In the genomic region with DNA sequence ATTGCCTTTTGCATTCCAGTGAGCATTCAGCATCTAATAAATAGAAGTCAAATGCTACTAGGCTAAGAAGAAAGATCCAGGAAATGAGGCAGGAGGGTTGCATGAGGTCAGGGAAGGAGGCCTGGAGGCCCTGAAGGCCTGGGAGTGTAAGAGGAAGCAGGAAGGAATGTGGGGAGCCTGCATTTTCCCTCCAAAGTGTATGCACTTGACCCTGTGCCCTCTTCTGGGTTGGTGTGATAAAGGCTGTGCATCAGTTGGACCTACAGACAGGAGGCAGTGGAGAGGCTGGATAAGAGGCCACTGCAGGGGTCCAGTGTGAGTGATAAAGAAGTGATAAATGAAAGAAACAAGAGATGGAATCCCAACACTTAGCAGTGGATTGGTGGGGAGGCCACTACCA, we compare ENCODE assay signal across 25 cellular contexts. TPM values are rescaled to one million over a fixed set of nuclear protein-coding genes. Genes with fewer than 3 reads are reported as not detected.
DNase-seq lines count a peak whose midpoint lies in the region; FAIRE-seq and TF ChIP-seq lines count a peak whose summit lies in the region.
"Had no signal": no experiment of that assay in that cellular context is flagged by ENCODE, and none has a peak within 500 bp of the region (broad histone marks: within the 10 kb centered on the region; RNA-seq: fewer than 3 reads in every experiment).

No MANE protein-coding gene starts in this region.

- CTCF ChIA-PET in H1 (lab: Charles Lee; ENCODE audit: partially characterized antibody) = no interaction called here

- H2BK20ac ChIP-seq in H1 (ENCODE audit: low read length) = no peak overlapping the region

- H4K91ac ChIP-seq in H1 (replicated peaks; ENCODE audit: insufficient read length, low read length) = no peak overlapping the region

- H3K4ac ChIP-seq in H1 (replicated peaks; ENCODE audit: insufficient read length, low read depth, low read length) = no peak overlapping the region

- TF ChIP-seq CTCF in GM12872 (IDR thresholded peaks at IDR 0.05; ENCODE audit: insufficient read depth, low read depth, low read length) (peak; percentile 16; the same call in 1 of the 3 replicates), OCI-LY3 (IDR thresholded peaks at IDR 0.05; ENCODE audit: low read depth, low read length) (0 out of 2 replicates have a peak, but pooled peaks have one; percentile 3), H1 (IDR thresholded peaks at IDR 0.05; ENCODE audit: control extremely low read depth in 1 of 3, insufficient read depth in 1 of 3, low read depth in 1 of 3, low read length in 3 of 3) (peak; percentile 12 to 44 (median 32)), thyroid gland (IDR thresholded peaks at IDR 0.05) (no peak)

- H2BK15ac ChIP-seq in H1 (ENCODE audit: low read length) = no peak overlapping the region

- TF ChIP-seq RAD21 in H1 (IDR thresholded peaks at IDR 0.05 in 1 of 2, conservative IDR thresholded peaks at IDR 0.05 in 1 of 2; ENCODE audit: low read depth in 2 of 2, low read length in 2 of 2) = peak in 1 of 2 experiments; percentile 27; a peak in 1 of 4 replicates

- no peak for TF ChIP-seq EP300 in H1 (IDR thresholded peaks at IDR 0.05; ENCODE audit: borderline replicate concordance in 1 of 2, low read depth in 2 of 2, low read length in 2 of 2)

- H3K27ac ChIP-seq in BLaER1 = peak overlapping the region; percentile 78; the same call in 1 of the 2 replicates
- no peak overlapping the region for H3K27ac ChIP-seq in OCI-LY3 (ENCODE audit: low read length)
- H3K27ac ChIP-seq in H1 (ENCODE audit: low read depth, low read length) = no peak overlapping the region
- no peak overlapping the region for H3K27ac ChIP-seq in thyroid gland
- H3K27ac ChIP-seq: tibial nerve had no signal

- no peak overlapping the region for H3K18ac ChIP-seq in H1 (ENCODE audit: extremely low read depth, low read length)

- no peaks in the 10 kb centered on the region for H3K79me1 ChIP-seq in H1 (ENCODE audit: low read depth, low read length)

- H2AK5ac ChIP-seq in H1 (ENCODE audit: low read depth, low read length) = no peak overlapping the region

- intact Hi-C loops in thyroid gland (cut with DNase I) = no loop called here

- H4K20me1 ChIP-seq in BLaER1 (no peaks in the 10 kb centered on the region), OCI-LY3 (ENCODE audit: insufficient read depth, low read length) (no peaks in the 10 kb centered on the region), H1 (replicated peaks in 1 of 2; ENCODE audit: control insufficient read depth in 1 of 2, insufficient read depth in 2 of 2, low read length in 2 of 2) (peaks cover 0 to 4% of the 10 kb centered on the region in 2 experiments)

- no peak overlapping the region for H3K4me3 ChIP-seq in BLaER1
- H3K4me3 ChIP-seq in OCI-LY3 (ENCODE audit: low read length) = no peak overlapping the region
- H3K4me3 ChIP-seq in H1 (ENCODE audit: extremely low read depth in 1 of 4, insufficient read depth in 2 of 4, low read depth in 3 of 4, low read length in 4 of 4) = no peak overlapping the region
- no peak overlapping the region for H3K4me3 ChIP-seq in thyroid gland (replicated peaks in 1 of 3)
- H3K4me3 ChIP-seq: tibial nerve had no signal

- H3K79me2 ChIP-seq in OCI-LY3 (ENCODE audit: low read length) (no peaks in the 10 kb centered on the region), H1 (ENCODE audit: control insufficient read depth in 1 of 2, insufficient read depth in 2 of 2, low read length in 2 of 2) (no peaks in the 10 kb centered on the region)

- H3K36me3 ChIP-seq in BLaER1 (no peaks in the 10 kb centered on the region), OCI-LY3 (replicated peaks; ENCODE audit: low read depth, low read length) (no peaks in the 10 kb centered on the region), H1 (ENCODE audit: control insufficient read depth in 2 of 4, insufficient read depth in 4 of 4, low read length in 3 of 4) (peaks cover 0 to 3% (median under 1%) of the 10 kb centered on the region in 4 experiments; a peak in 1 of 8 replicates), thyroid gland (peaks cover 10 to 11% of the 10 kb centered on the region in 2 donors)

- no peak for FAIRE-seq in H1 (lab: Jason Lieb, UNC)

- H3K4me1 ChIP-seq in BLaER1 = peaks cover 100% of the 10 kb centered on the region
- no peaks in the 10 kb centered on the region for H3K4me1 ChIP-seq in OCI-LY3 (ENCODE audit: low read length)
- peaks cover 0 to 9% (median 6%) of the 10 kb centered on the region in 4 experiments; a peak in 3 of 7 replicates for H3K4me1 ChIP-seq in H1 (replicated peaks in 1 of 4; ENCODE audit: control insufficient read depth in 3 of 4, insufficient read depth in 4 of 4, low read length in 3 of 4)
- H3K4me1 ChIP-seq in thyroid gland = peaks cover 15 to 17% of the 10 kb centered on the region in 2 donors

- no peaks in the 10 kb centered on the region for H3K9me3 ChIP-seq in BLaER1
- no peaks in the 10 kb centered on the region for H3K9me3 ChIP-seq in OCI-LY3 (ENCODE audit: insufficient read depth, low read length)
- H3K9me3 ChIP-seq in H1 (ENCODE audit: insufficient read depth in 2 of 2, low read depth in 1 of 2, low read length in 1 of 2) = no peaks in the 10 kb centered on the region
- H3K9me3 ChIP-seq in thyroid gland = no peaks in the 10 kb centered on the region
- H3K9me3 ChIP-seq: tibial nerve had no signal

- TF ChIP-seq POLR2A in H1 (IDR thresholded peaks at IDR 0.05; ENCODE audit: control extremely low read depth in 1 of 2, low read depth in 2 of 2, low read length in 2 of 2) (no peak), thyroid gland (IDR thresholded peaks at IDR 0.05) (no peak)

- H2BK120ac ChIP-seq in H1 (replicated peaks; ENCODE audit: low read depth, low read length) = no peak overlapping the region

- H3K9ac ChIP-seq in BLaER1 (no peak overlapping the region), OCI-LY3 (ENCODE audit: low read length) (no peak overlapping the region), H1 (replicated peaks in 1 of 4; ENCODE audit: extremely low read depth in 1 of 4, low read depth in 3 of 4, low read length in 3 of 4) (no peak overlapping the region)

- H2BK5ac ChIP-seq in H1 (ENCODE audit: low read depth, low read length) = no peak overlapping the region

- H3K23me2 ChIP-seq in H1 (ENCODE audit: low read depth, low read length) = no peaks in the 10 kb centered on the region

- H4K5ac ChIP-seq in H1 (ENCODE audit: insufficient read length, low read depth, low read length) = no peak overlapping the region

- H3K4me2 ChIP-seq in BLaER1 (peak overlapping the region; percentile 92), OCI-LY3 (ENCODE audit: low read length) (no peak overlapping the region), H1 (ENCODE audit: insufficient read depth in 1 of 2, low read depth in 2 of 2, low read length in 2 of 2) (no peak overlapping the region)

- H2BK12ac ChIP-seq in H1 (ENCODE audit: low read depth, low read length) = no peak overlapping the region

- H4K8ac ChIP-seq in H1 (ENCODE audit: extremely low read depth, insufficient read depth, low read length) = no peak overlapping the region

- H3K23ac ChIP-seq in H1 (ENCODE audit: insufficient read length) = no peak overlapping the region

- no peak for DNase-seq in H1 (ENCODE audit: low read depth in 1 of 2, low spot score in 2 of 2)
- no peak for DNase-seq in 8988T
- DNase-seq in thyroid gland = no peak
- no peak for DNase-seq in NCI-H524 (lab: John Stamatoyannopoulos, UW)
- DNase-seq in NCI-H345 treated with DMSO at 0.1 percent for 48 hours (lab: John Stamatoyannopoulos, UW; ENCODE audit: unreplicated experiment) = no peak
- DNase-seq: activated CD4-positive, alpha-beta memory T cell treated with anti-CD3 and anti-CD28 coated beads, Interleukin-2, amount 10 ng/mL, durations not matched to agents 7 days and 5 days; activated CD8-positive, alpha-beta memory T cell treated with anti-CD3 and anti-CD28 coated beads, Interleukin-2, amount 50 U/mL, for 4 hours; activated naive CD4-positive, alpha-beta T cell treated with anti-CD3 and anti-CD28 coated beads, Interleukin-2, amount 50 U/mL, for 16 hours; Calu3; mammary epithelial cell; NCI-H1092 treated with DMSO at 0.1 percent for 48 hours; NCI-H1930; NCI-H2171 treated with DMSO at 0.1 percent for 48 hours; NCI-H510A treated with DMSO at 0.1 percent for 48 hours; NK-92 treated with Interleukin-12 subunit alpha and Interleukin-12 subunit beta, amount 100 ng/mL, for 24 hours; SHP77; stimulated activated CD4-positive, alpha-beta T cell treated with anti-CD3 and anti-CD28 coated beads, Interleukin-15, amount 100 ng/mL, for 24 hours; stimulated activated CD4-positive, alpha-beta T cell treated with anti-CD3 and anti-CD28 coated beads, Interleukin-4, amount 100 ng/mL, for 4 hours; T-helper 2 cell had no signal

- H3K14ac ChIP-seq in H1 (ENCODE audit: insufficient read length) = no peak overlapping the region

- H3K56ac ChIP-seq in H1 (replicated peaks; ENCODE audit: insufficient read length, low read depth, low read length) = no peak overlapping the region

- no peaks in the 10 kb centered on the region for H3K27me3 ChIP-seq in BLaER1
- H3K27me3 ChIP-seq in OCI-LY3 (ENCODE audit: low read depth, low read length) = 0 out of 2 replicates have a peak, but pooled peaks cover under 1% of the 10 kb centered on the region
- no peaks in the 10 kb centered on the region for H3K27me3 ChIP-seq in H1 (replicated peaks in 1 of 4; ENCODE audit: control insufficient read depth in 3 of 4, extremely low read depth in 1 of 4, insufficient read depth in 3 of 4, low read length in 3 of 4)
- H3K27me3 ChIP-seq in thyroid gland = no peaks in the 10 kb centered on the region
- H3K27me3 ChIP-seq: tibial nerve had no signal

- POLR2A ChIA-PET in H1 (lab: Charles Lee; ENCODE audit: partially characterized antibody) = no interaction called here

- H2AFZ ChIP-seq in OCI-LY3 (ENCODE audit: low read depth, low read length) (no peak overlapping the region), H1 (ENCODE audit: low read length) (no peak overlapping the region)

TF ChIP-seq in H1, 55 proteins besides CTCF, POLR2A, EP300 and RAD21 (continues in another document):
- TF ChIP-seq ZNF274 (IDR thresholded peaks at IDR 0.05; ENCODE audit: borderline replicate concordance, extremely low read depth, low read length) (no peak), TEAD4 (IDR thresholded peaks at IDR 0.05; ENCODE audit: low read depth, low read length) (peak; percentile 10; the same call in 1 of the 2 replicates), RBBP5 (IDR thresholded peaks at IDR 0.05; ENCODE audit: borderline replicate concordance, low read depth, low read length) (no peak), SUZ12 (IDR thresholded peaks at IDR 0.05; ENCODE audit: low read length) (no peak), MAFK (IDR thresholded peaks at IDR 0.05; ENCODE audit: low read depth, low read length) (no peak)

RNA-seq across cellular contexts. Expression of a gene that starts 20.4 kb away (rescaled TPM):
- total RNA-seq in H1 (2021; fragmentation: NEBNext Ultra II Directional; extraction: Animal tissue kit (Norgen Biotek cat#: 25700)) = 2.6 and 3.1 TPM in 2 replicates
- 1.3 and 1.9 TPM in 2 replicates for polyA plus RNA-seq in H1 (2011; rRNA removed)
- 1.8 TPM for polyA plus RNA-seq in H1 (2011; cell fraction: cytosol; rRNA removed)
- 2.7 TPM for polyA plus RNA-seq in H1 (2011; cell fraction: nucleus; rRNA removed)
- polyA plus RNA-seq in H1 (2012, experiment 1 of 2) = 1.0 to 2.5 TPM (median 1.8 TPM) in 4 replicates
- 1.8 TPM for polyA plus RNA-seq in H1 (2012, experiment 2 of 2)
- 1.8 TPM for polyA plus RNA-seq in H1 (2013, experiment 1 of 2)
- 0.81 TPM for polyA plus RNA-seq in H1 (2013, experiment 2 of 2)
- polyA minus RNA-seq in H1 (2011; rRNA and poly(A)+ RNA removed) = 1.0 and 1.6 TPM in 2 replicates
- 1.8 TPM for polyA minus RNA-seq in H1 (2011; cell fraction: cytosol; rRNA and poly(A)+ RNA removed)
- 3.0 TPM for polyA minus RNA-seq in H1 (2011; cell fraction: nucleus; rRNA and poly(A)+ RNA removed)
- 10 to 100 TPM in 2 of 4 donors, 1 to 10 TPM in 2; 8.7 to 16.7 (median 12.5) TPM for total RNA-seq in thyroid gland
- polyA plus RNA-seq: CD14-positive monocyte, IgD-negative memory B cell had no signal

Comparison
In these comparisons a context has a peak if more than half of its experiments do, and no peak if none do; other contexts are left out.
1. CTCF ChIP-seq: peak in GM12872 (single experiment), OCI-LY3 (single experiment) and H1 (3 of 3); none in thyroid gland (0 of 6).